1 cellular context compared by ENCODE assay signal in the genomic region with DNA sequence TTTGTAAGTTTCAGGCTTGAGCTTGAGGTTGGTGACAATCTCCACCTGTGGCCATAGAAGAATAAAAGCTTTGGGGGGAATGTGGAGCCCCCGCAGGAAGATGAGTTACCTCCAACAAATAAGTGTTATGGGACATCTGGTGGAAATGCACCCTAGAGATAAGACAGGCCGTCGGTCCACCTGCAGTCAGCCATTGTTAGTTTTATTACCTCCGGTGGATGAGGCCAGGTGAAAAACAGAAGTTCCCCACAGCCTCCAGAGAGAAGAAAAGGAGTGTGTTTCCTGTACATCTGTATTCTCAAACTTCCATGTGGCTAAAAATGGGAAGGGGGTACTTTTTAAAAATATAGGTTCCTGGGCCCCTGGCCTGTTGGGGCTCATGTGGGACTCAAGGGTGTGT.
TF ChIP-seq lines count a peak whose summit lies in the region.

No MANE protein-coding gene starts in this region.

TF ChIP-seq in SK-N-SH, 30 proteins besides CTCF, POLR2A, EP300 and RAD21 (continued from another document):
- TF ChIP-seq, protein P1, sequence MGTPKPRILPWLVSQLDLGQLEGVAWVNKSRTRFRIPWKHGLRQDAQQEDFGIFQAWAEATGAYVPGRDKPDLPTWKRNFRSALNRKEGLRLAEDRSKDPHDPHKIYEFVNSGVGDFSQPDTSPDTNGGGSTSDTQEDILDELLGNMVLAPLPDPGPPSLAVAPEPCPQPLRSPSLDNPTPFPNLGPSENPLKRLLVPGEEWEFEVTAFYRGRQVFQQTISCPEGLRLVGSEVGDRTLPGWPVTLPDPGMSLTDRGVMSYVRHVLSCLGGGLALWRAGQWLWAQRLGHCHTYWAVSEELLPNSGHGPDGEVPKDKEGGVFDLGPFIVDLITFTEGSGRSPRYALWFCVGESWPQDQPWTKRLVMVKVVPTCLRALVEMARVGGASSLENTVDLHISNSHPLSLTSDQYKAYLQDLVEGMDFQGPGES (IDR thresholded peaks at IDR 0.05; ENCODE audit: low read depth, low read length): no peak
- TF ChIP-seq USF1 (IDR thresholded peaks at IDR 0.05; ENCODE audit: borderline replicate concordance, low read depth) (no peak), POLR2AphosphoS5 (IDR thresholded peaks at IDR 0.05; ENCODE audit: low read depth, low read length) (no peak), ZBTB33 (IDR thresholded peaks at IDR 0.05; ENCODE audit: borderline replicate concordance, low read depth) (no peak), MXI1 (IDR thresholded peaks at IDR 0.05; ENCODE audit: low read depth, low read length) (no peak), SMC3 (IDR thresholded peaks at IDR 0.05; ENCODE audit: low read depth, low read length) (no peak), RFX5 (IDR thresholded peaks at IDR 0.05; ENCODE audit: low read length) (no peak), YY1 (IDR thresholded peaks at IDR 0.05; ENCODE audit: low read depth) (no peak), GATA2 (CRISPR knock-in tag; IDR thresholded peaks at IDR 0.05) (no peak), CHD2 (IDR thresholded peaks at IDR 0.05; ENCODE audit: low read length, partially characterized antibody) (no peak), TAF1 (IDR thresholded peaks at IDR 0.05; ENCODE audit: borderline replicate concordance, low read depth, low read length) (no peak), TCF12 (IDR thresholded peaks at IDR 0.05) (no peak), GABPA (IDR thresholded peaks at IDR 0.05; ENCODE audit: low read depth) (no peak)
- TF ChIP-seq, protein P2, sequence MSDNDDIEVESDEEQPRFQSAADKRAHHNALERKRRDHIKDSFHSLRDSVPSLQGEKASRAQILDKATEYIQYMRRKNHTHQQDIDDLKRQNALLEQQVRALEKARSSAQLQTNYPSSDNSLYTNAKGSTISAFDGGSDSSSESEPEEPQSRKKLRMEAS (IDR thresholded peaks at IDR 0.05; ENCODE audit: low read depth): no peak
- TF ChIP-seq, protein P3, sequence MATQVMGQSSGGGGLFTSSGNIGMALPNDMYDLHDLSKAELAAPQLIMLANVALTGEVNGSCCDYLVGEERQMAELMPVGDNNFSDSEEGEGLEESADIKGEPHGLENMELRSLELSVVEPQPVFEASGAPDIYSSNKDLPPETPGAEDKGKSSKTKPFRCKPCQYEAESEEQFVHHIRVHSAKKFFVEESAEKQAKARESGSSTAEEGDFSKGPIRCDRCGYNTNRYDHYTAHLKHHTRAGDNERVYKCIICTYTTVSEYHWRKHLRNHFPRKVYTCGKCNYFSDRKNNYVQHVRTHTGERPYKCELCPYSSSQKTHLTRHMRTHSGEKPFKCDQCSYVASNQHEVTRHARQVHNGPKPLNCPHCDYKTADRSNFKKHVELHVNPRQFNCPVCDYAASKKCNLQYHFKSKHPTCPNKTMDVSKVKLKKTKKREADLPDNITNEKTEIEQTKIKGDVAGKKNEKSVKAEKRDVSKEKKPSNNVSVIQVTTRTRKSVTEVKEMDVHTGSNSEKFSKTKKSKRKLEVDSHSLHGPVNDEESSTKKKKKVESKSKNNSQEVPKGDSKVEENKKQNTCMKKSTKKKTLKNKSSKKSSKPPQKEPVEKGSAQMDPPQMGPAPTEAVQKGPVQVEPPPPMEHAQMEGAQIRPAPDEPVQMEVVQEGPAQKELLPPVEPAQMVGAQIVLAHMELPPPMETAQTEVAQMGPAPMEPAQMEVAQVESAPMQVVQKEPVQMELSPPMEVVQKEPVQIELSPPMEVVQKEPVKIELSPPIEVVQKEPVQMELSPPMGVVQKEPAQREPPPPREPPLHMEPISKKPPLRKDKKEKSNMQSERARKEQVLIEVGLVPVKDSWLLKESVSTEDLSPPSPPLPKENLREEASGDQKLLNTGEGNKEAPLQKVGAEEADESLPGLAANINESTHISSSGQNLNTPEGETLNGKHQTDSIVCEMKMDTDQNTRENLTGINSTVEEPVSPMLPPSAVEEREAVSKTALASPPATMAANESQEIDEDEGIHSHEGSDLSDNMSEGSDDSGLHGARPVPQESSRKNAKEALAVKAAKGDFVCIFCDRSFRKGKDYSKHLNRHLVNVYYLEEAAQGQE (IDR thresholded peaks at IDR 0.05; ENCODE audit: low read depth, low read length): no peak
